10 cellular contexts compared by ENCODE assay signal in the genomic region with DNA sequence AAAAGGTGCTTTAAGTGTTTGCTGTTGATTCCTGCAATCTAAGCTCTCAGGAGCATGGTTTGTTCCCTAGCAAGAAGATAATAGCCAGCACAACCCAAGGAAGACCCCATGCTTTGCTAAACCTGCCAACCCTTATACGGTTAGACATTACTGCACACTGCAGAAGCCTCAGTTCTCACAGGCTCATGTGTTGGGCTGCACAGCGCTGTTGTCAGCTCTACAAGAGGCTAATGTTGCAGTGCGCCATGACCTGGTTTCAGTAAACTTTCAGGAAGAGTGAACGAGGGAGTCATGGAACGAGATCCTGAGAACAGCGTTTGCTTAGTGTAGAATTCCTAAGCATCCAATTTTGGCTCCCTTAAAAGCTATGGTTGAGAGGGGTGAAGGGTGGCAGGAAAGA.
A peak's percentile ranks its signal among the peaks of the same experiment; 100 is the strongest.
DNase-seq lines count a peak whose midpoint lies in the region; ATAC-seq and TF ChIP-seq lines count a peak whose summit lies in the region.
"Had no signal": no experiment of that assay in that cellular context is flagged by ENCODE, and none has a peak within 500 bp of the region (broad histone marks: within the 10 kb centered on the region; RNA-seq: fewer than 3 reads in every experiment).

No MANE protein-coding gene starts in this region.

- H3K27ac ChIP-seq in SJSA1 (peak overlapping the region; percentile 100), foreskin keratinocyte (peak overlapping the region; percentile 100), tibial nerve (peak overlapping the region; percentile 70 to 91 (median 86))
- H3K27ac ChIP-seq: VCaP had no signal

- no peak for DNase-seq in activated CD8-positive, alpha-beta memory T cell treated with anti-CD3 and anti-CD28 coated beads, Interleukin-2, amount 10 ng/mL, durations not matched to agents 7 days and 5 days
- no peak for DNase-seq in activated CD8-positive, alpha-beta memory T cell treated with anti-CD3 and anti-CD28 coated beads, Interleukin-2, amount 50 U/mL, for 4 hours
- no peak for DNase-seq in SJSA1 (ENCODE audit: low read depth in 1 of 2, low spot score in 2 of 2)
- DNase-seq in foreskin keratinocyte: no peak
- no peak for DNase-seq in tibial nerve (ENCODE audit: low spot score in 2 of 2)
- DNase-seq in NCI-H1048 (lab: John Stamatoyannopoulos, UW): no peak
- no peak for DNase-seq in SHP77 (lab: John Stamatoyannopoulos, UW)
- DNase-seq in endothelial cell (ENCODE audit: low spot score): no peak
- DNase-seq: pancreas had no signal

- peaks cover 45% of the 10 kb centered on the region for H3K4me1 ChIP-seq in SJSA1 (replicated peaks)
- H3K4me1 ChIP-seq in foreskin keratinocyte: peaks cover 49% of the 10 kb centered on the region
- peaks cover 3 to 32% (median 15%) of the 10 kb centered on the region in 4 donors for H3K4me1 ChIP-seq in tibial nerve

- no peaks in the 10 kb centered on the region for H3K36me3 Mint-ChIP-seq in activated CD8-positive, alpha-beta memory T cell treated with anti-CD3 and anti-CD28 coated beads, Interleukin-2, amount 10 ng/mL, durations not matched to agents 7 days and 5 days
- no peaks in the 10 kb centered on the region for H3K36me3 Mint-ChIP-seq in endothelial cell (ENCODE audit: low read depth, unreplicated experiment)

- H3K4me3 ChIP-seq in SJSA1 (no peak overlapping the region), tibial nerve (no peak overlapping the region)
- H3K4me3 ChIP-seq: pancreas had no signal

- H3K4me1 Mint-ChIP-seq in activated CD8-positive, alpha-beta memory T cell treated with anti-CD3 and anti-CD28 coated beads, Interleukin-2, amount 10 ng/mL, durations not matched to agents 7 days and 5 days: peaks cover 29% of the 10 kb centered on the region
- H3K4me1 Mint-ChIP-seq in endothelial cell (ENCODE audit: unreplicated experiment): peaks cover 20% of the 10 kb centered on the region

- 83 to 85% methylated on average over 6 of the region's 6 CpGs for WGBS in tibial nerve, 2 donors

- H3K9me3 Mint-ChIP-seq in activated CD8-positive, alpha-beta memory T cell treated with anti-CD3 and anti-CD28 coated beads, Interleukin-2, amount 10 ng/mL, durations not matched to agents 7 days and 5 days (ENCODE audit: low read depth): no peaks in the 10 kb centered on the region
- no peaks in the 10 kb centered on the region for H3K9me3 Mint-ChIP-seq in endothelial cell (ENCODE audit: unreplicated experiment)

- no peaks in the 10 kb centered on the region for H3K36me3 ChIP-seq in SJSA1
- H3K36me3 ChIP-seq in tibial nerve: peaks cover 0 to 35% (median 0%) of the 10 kb centered on the region in 3 donors
- H3K36me3 ChIP-seq: pancreas had no signal

- no peak for TF ChIP-seq POLR2A in tibial nerve (IDR thresholded peaks at IDR 0.05)

- H3K4me3 Mint-ChIP-seq in activated CD8-positive, alpha-beta memory T cell treated with anti-CD3 and anti-CD28 coated beads, Interleukin-2, amount 10 ng/mL, durations not matched to agents 7 days and 5 days: peak overlapping the region; percentile 70
- no peak overlapping the region for H3K4me3 Mint-ChIP-seq in endothelial cell (ENCODE audit: unreplicated experiment)

- CTCF ChIA-PET in activated CD8-positive, alpha-beta memory T cell treated with anti-CD3 and anti-CD28 coated beads, Interleukin-2, amount 10 ng/mL, durations not matched to agents 7 days and 5 days (lab: Charles Lee): interaction anchor here (1.3 to 4.1 kb wide), 3 partner anchors 9 to 257 kb away, joined by 3 to 13 read pairs (median 3); no protein-coding TSS in a partner anchor

- H3K9me3 ChIP-seq in SJSA1 (replicated peaks) (no peaks in the 10 kb centered on the region), tibial nerve (no peaks in the 10 kb centered on the region)
- H3K9me3 ChIP-seq: pancreas had no signal

- H3K27me3 Mint-ChIP-seq in activated CD8-positive, alpha-beta memory T cell treated with anti-CD3 and anti-CD28 coated beads, Interleukin-2, amount 10 ng/mL, durations not matched to agents 7 days and 5 days: no peaks in the 10 kb centered on the region
- peaks cover 2% of the 10 kb centered on the region for H3K27me3 Mint-ChIP-seq in endothelial cell (ENCODE audit: unreplicated experiment)

- peak; percentile 4 for ATAC-seq in activated CD8-positive, alpha-beta memory T cell treated with anti-CD3 and anti-CD28 coated beads, Interleukin-2, amount 10 ng/mL, durations not matched to agents 7 days and 5 days
- peak; percentile 2 for ATAC-seq in foreskin keratinocyte

- TF ChIP-seq EP300 in tibial nerve (IDR thresholded peaks at IDR 0.05): no peak

- no peaks in the 10 kb centered on the region for H3K27me3 ChIP-seq in SJSA1 (replicated peaks)
- no peaks in the 10 kb centered on the region for H3K27me3 ChIP-seq in foreskin keratinocyte
- H3K27me3 ChIP-seq in tibial nerve: no peaks in the 10 kb centered on the region
- H3K27me3 ChIP-seq: pancreas had no signal

- peak overlapping the region; percentile 98 for H3K27ac Mint-ChIP-seq in activated CD8-positive, alpha-beta memory T cell treated with anti-CD3 and anti-CD28 coated beads, Interleukin-2, amount 10 ng/mL, durations not matched to agents 7 days and 5 days
- H3K27ac Mint-ChIP-seq in endothelial cell (ENCODE audit: unreplicated experiment): no peak overlapping the region

- TF ChIP-seq CTCF in foreskin keratinocyte (conservative IDR thresholded peaks at IDR 0.05): no peak
- TF ChIP-seq CTCF in tibial nerve (IDR thresholded peaks at IDR 0.05): no peak
- no peak for TF ChIP-seq CTCF in endothelial cell (IDR thresholded peaks at IDR 0.05; ENCODE audit: unreplicated experiment)
